Comparison of ENCODE assay signal across 8 cellular contexts in genomic region chr9:104094534-104095020, GRCh38. TPM values are rescaled to one million over a fixed set of nuclear protein-coding genes. Genes with fewer than 3 reads are reported as not detected.
DNase-seq lines count a peak whose midpoint lies in the region; ATAC-seq and TF ChIP-seq lines count a peak whose summit lies in the region.

No MANE protein-coding gene starts in this region.

- H3K27me3 ChIP-seq in parathyroid adenoma (ENCODE audit: control insufficient read depth, insufficient read depth, low read length) = no peaks in the 10 kb centered on the region

- peaks cover 28% of the 10 kb centered on the region for H3K36me3 Mint-ChIP-seq in activated CD4-positive, alpha-beta T cell treated with anti-CD3 and anti-CD28 coated beads, Interleukin-2, amount 10 ng/mL, durations not matched to agents 7 days and 5 days (ENCODE audit: low read depth)
- no peaks in the 10 kb centered on the region for H3K36me3 Mint-ChIP-seq in endothelial cell (ENCODE audit: low read depth, unreplicated experiment)

- H3K79me2 ChIP-seq in parathyroid adenoma = no peaks in the 10 kb centered on the region

- POLR2A ChIA-PET in activated CD4-positive, alpha-beta T cell treated with anti-CD3 and anti-CD28 coated beads, Interleukin-2, amount 10 ng/mL, durations not matched to agents 7 days and 5 days (lab: Charles Lee) = no interaction called here

- no peaks in the 10 kb centered on the region for H3K36me3 ChIP-seq in parathyroid adenoma (ENCODE audit: control insufficient read depth, insufficient read depth, low read length)

- DNase-seq in activated CD4-positive, alpha-beta T cell treated with anti-CD3 and anti-CD28 coated beads, Interleukin-2, amount 10 ng/mL, durations not matched to agents 7 days and 5 days = no peak
- DNase-seq in activated CD4-positive, alpha-beta T cell treated with anti-CD3 and anti-CD28 coated beads, Interleukin-2, amount 50 U/mL, for 1 hour = no peak
- DNase-seq in NCI-H774 (lab: John Stamatoyannopoulos, UW) = peak; percentile 44
- no peak for DNase-seq in endothelial cell (ENCODE audit: low spot score)
- no peak for DNase-seq in occipital lobe (lab: John Stamatoyannopoulos, UW)
- DNase-seq in 8988T = no peak

- no peaks in the 10 kb centered on the region for H3K4me1 ChIP-seq in parathyroid adenoma

- TF ChIP-seq CTCF in endothelial cell (IDR thresholded peaks at IDR 0.05; ENCODE audit: unreplicated experiment) (no peak), parathyroid adenoma (IDR thresholded peaks at IDR 0.05) (no peak)

- H3K9me3 Mint-ChIP-seq in activated CD4-positive, alpha-beta T cell treated with anti-CD3 and anti-CD28 coated beads, Interleukin-2, amount 10 ng/mL, durations not matched to agents 7 days and 5 days = no peaks in the 10 kb centered on the region
- no peaks in the 10 kb centered on the region for H3K9me3 Mint-ChIP-seq in endothelial cell (ENCODE audit: unreplicated experiment)

- H3K27ac Mint-ChIP-seq in activated CD4-positive, alpha-beta T cell treated with anti-CD3 and anti-CD28 coated beads, Interleukin-2, amount 10 ng/mL, durations not matched to agents 7 days and 5 days = peak overlapping the region; percentile 99
- peak overlapping the region; percentile 98 for H3K27ac Mint-ChIP-seq in endothelial cell (ENCODE audit: unreplicated experiment)

- peak overlapping the region; percentile 94 for H2AFZ ChIP-seq in parathyroid adenoma

- H3K9ac ChIP-seq in parathyroid adenoma = no peak overlapping the region

- no peak overlapping the region for H3K27ac ChIP-seq in parathyroid adenoma

- CTCF ChIA-PET in activated CD4-positive, alpha-beta T cell treated with anti-CD3 and anti-CD28 coated beads, Interleukin-2, amount 10 ng/mL, durations not matched to agents 7 days and 5 days (lab: Charles Lee) = interaction anchor here (1.0 to 1.4 kb wide), 3 partner anchors 8 to 14 kb away, joined by 3 to 6 read pairs (median 3); no protein-coding TSS in a partner anchor

- peak overlapping the region; percentile 95 for H3K4me2 ChIP-seq in parathyroid adenoma (ENCODE audit: low read length)

- H3K4me3 Mint-ChIP-seq in activated CD4-positive, alpha-beta T cell treated with anti-CD3 and anti-CD28 coated beads, Interleukin-2, amount 10 ng/mL, durations not matched to agents 7 days and 5 days = peak overlapping the region; percentile 96
- H3K4me3 Mint-ChIP-seq in endothelial cell (ENCODE audit: unreplicated experiment) = peak overlapping the region; percentile 96

- peak overlapping the region; percentile 86 for H3K4me3 ChIP-seq in parathyroid adenoma (ENCODE audit: low read depth, low read length)

- H3K27me3 Mint-ChIP-seq in activated CD4-positive, alpha-beta T cell treated with anti-CD3 and anti-CD28 coated beads, Interleukin-2, amount 10 ng/mL, durations not matched to agents 7 days and 5 days = no peaks in the 10 kb centered on the region
- peaks cover 2% of the 10 kb centered on the region for H3K27me3 Mint-ChIP-seq in endothelial cell (ENCODE audit: unreplicated experiment)

- no peaks in the 10 kb centered on the region for H3K9me3 ChIP-seq in parathyroid adenoma (ENCODE audit: control insufficient read depth, low read length)

- H3K4me1 Mint-ChIP-seq in activated CD4-positive, alpha-beta T cell treated with anti-CD3 and anti-CD28 coated beads, Interleukin-2, amount 10 ng/mL, durations not matched to agents 7 days and 5 days = peaks cover 56% of the 10 kb centered on the region
- peaks cover 15% of the 10 kb centered on the region for H3K4me1 Mint-ChIP-seq in endothelial cell (ENCODE audit: unreplicated experiment)

- peak; percentile 1 for ATAC-seq in HG02610 (IDR thresholded peaks at IDR 0.05; ENCODE audit: unreplicated experiment)

RNA-seq across cellular contexts. Expression of gene SMC2, which starts 0.5 kb away (rescaled TPM):
- 10 to 100 TPM; 85.9 to 94.8 TPM for total RNA-seq in activated CD4-positive, alpha-beta T cell treated with anti-CD3 and anti-CD28 coated beads, Interleukin-2, amount 10 ng/mL, durations not matched to agents 7 days and 5 days
- total RNA-seq in endothelial cell (ENCODE audit: unreplicated experiment) = 19.7 TPM
- 14.5 TPM for total RNA-seq in occipital lobe
